In genomic region chr10:88045116-88045515, GRCh38 we compare ENCODE assay signal across 21 cellular contexts.
DNase-seq lines count a peak whose midpoint lies in the region; ATAC-seq and TF ChIP-seq lines count a peak whose summit lies in the region.
"Had no signal": no experiment of that assay in that cellular context is flagged by ENCODE, and none has a peak within 500 bp of the region (broad histone marks: within the 10 kb centered on the region; RNA-seq: fewer than 3 reads in every experiment).

No MANE protein-coding gene starts in this region.

- intact Hi-C loops in tibial artery (cut with DNase I; ENCODE audit: low total_unique reads): no loop called here

- no peak overlapping the region for H3K4me3 ChIP-seq in choroid plexus epithelial cell (ENCODE audit: low read depth, low read length)
- H3K4me3 ChIP-seq in neutrophil (ENCODE audit: low read depth in 1 of 2, low read length in 1 of 2): no peak overlapping the region
- H3K4me3 ChIP-seq in tibial artery: no peak overlapping the region
- H3K4me3 ChIP-seq: adrenal gland, cardiac muscle cell had no signal

- H3K36me3 ChIP-seq in KOPT-K1 (ENCODE audit: insufficient read depth, low read length): no peaks in the 10 kb centered on the region
- no peaks in the 10 kb centered on the region for H3K36me3 ChIP-seq in neutrophil
- no peaks in the 10 kb centered on the region for H3K36me3 ChIP-seq in tibial artery
- H3K36me3 ChIP-seq: adrenal gland, cardiac muscle cell had no signal

- no peak overlapping the region for H3K27ac Mint-ChIP-seq in stimulated activated memory B cell treated with anti-CD40 and anti-IgM and Interleukin-4, amounts not matched to agents 10 μg/mL and 1 μg/mL and 100 μg/mL, for 72 hours
- H3K27ac Mint-ChIP-seq: activated CD8-positive, alpha-beta T cell treated with anti-CD3 and anti-CD28 coated beads for 36 hours; CD8-positive, alpha-beta T cell; memory B cell had no signal

- H3K9me3 ChIP-seq in KOPT-K1 (ENCODE audit: insufficient read depth, low read length, poor library complexity, severe bottlenecking) (no peaks in the 10 kb centered on the region), neutrophil (no peaks in the 10 kb centered on the region), tibial artery (no peaks in the 10 kb centered on the region)
- H3K9me3 ChIP-seq: adrenal gland had no signal

- H3K27ac ChIP-seq in KOPT-K1 (ENCODE audit: low read depth, low read length, poor library complexity, severe bottlenecking) (peak overlapping the region; percentile 97), neutrophil (peak overlapping the region; percentile 61), tibial artery (peak overlapping the region; percentile 31 to 81)
- H3K27ac ChIP-seq: cardiac muscle cell had no signal

- H3K4me3 Mint-ChIP-seq in stimulated activated memory B cell treated with anti-CD40 and anti-IgM and Interleukin-4, amounts not matched to agents 10 μg/mL and 1 μg/mL and 100 μg/mL, for 72 hours: no peak overlapping the region
- H3K4me3 Mint-ChIP-seq: activated CD8-positive, alpha-beta T cell treated with anti-CD3 and anti-CD28 coated beads for 36 hours; CD8-positive, alpha-beta T cell; H9; memory B cell had no signal

- peaks cover 33 to 51% of the 10 kb centered on the region in 2 experiments for H3K4me1 ChIP-seq in neutrophil (ENCODE audit: control insufficient read depth in 1 of 2, insufficient read depth in 1 of 2, low read depth in 1 of 2, low read length in 1 of 2)
- peaks cover 0 to 81% (median 24%) of the 10 kb centered on the region in 4 donors for H3K4me1 ChIP-seq in tibial artery

- ATAC-seq in HG03354 (IDR thresholded peaks at IDR 0.05; ENCODE audit: poor library complexity, severe bottlenecking, unreplicated experiment): no peak
- no peak for ATAC-seq in stimulated activated memory B cell treated with anti-CD40 and anti-IgM and Interleukin-4, amounts not matched to agents 10 μg/mL and 1 μg/mL and 100 μg/mL, for 72 hours
- ATAC-seq: activated CD8-positive, alpha-beta T cell treated with anti-CD3 and anti-CD28 coated beads for 36 hours; CD8-positive, alpha-beta T cell; esophagus mucosa had no signal

- no peaks in the 10 kb centered on the region for H3K9me3 Mint-ChIP-seq in stimulated activated memory B cell treated with anti-CD40 and anti-IgM and Interleukin-4, amounts not matched to agents 10 μg/mL and 1 μg/mL and 100 μg/mL, for 72 hours
- H3K9me3 Mint-ChIP-seq: CD8-positive, alpha-beta T cell; memory B cell had no signal

- no peaks in the 10 kb centered on the region for H3K27me3 Mint-ChIP-seq in stimulated activated memory B cell treated with anti-CD40 and anti-IgM and Interleukin-4, amounts not matched to agents 10 μg/mL and 1 μg/mL and 100 μg/mL, for 72 hours
- H3K27me3 Mint-ChIP-seq: memory B cell had no signal

- TF ChIP-seq CTCF in choroid plexus epithelial cell (conservative IDR thresholded peaks at IDR 0.05; ENCODE audit: low read depth, low read length) (no peak), neutrophil (IDR thresholded peaks at IDR 0.05) (no peak), tibial artery (IDR thresholded peaks at IDR 0.05) (no peak)

- H3K27me3 ChIP-seq in neutrophil (no peaks in the 10 kb centered on the region), tibial artery (no peaks in the 10 kb centered on the region)
- H3K27me3 ChIP-seq: adrenal gland, cardiac muscle cell had no signal

- H3K36me3 Mint-ChIP-seq in stimulated activated memory B cell treated with anti-CD40 and anti-IgM and Interleukin-4, amounts not matched to agents 10 μg/mL and 1 μg/mL and 100 μg/mL, for 72 hours: no peaks in the 10 kb centered on the region
- H3K36me3 Mint-ChIP-seq: CD8-positive, alpha-beta T cell; memory B cell had no signal

- H3K4me1 Mint-ChIP-seq in stimulated activated memory B cell treated with anti-CD40 and anti-IgM and Interleukin-4, amounts not matched to agents 10 μg/mL and 1 μg/mL and 100 μg/mL, for 72 hours: peaks cover 6% of the 10 kb centered on the region

- DNase-seq in choroid plexus epithelial cell (ENCODE audit: low read depth) (peak; percentile 30), tibial artery (no peak), SKM-1 (lab: John Stamatoyannopoulos, UW; ENCODE audit: unreplicated experiment) (no peak)
- DNase-seq: activated CD8-positive, alpha-beta T cell treated with anti-CD3 and anti-CD28 coated beads for 36 hours; activated gamma-delta T cell treated with Interleukin-2 at 50 U/mL for 16 hours; adrenal gland; CD8-positive, alpha-beta T cell; effector CD8-positive, alpha-beta T cell; H9; KG1; NCI-H1694 treated with DMSO at 0.1 percent for 48 hours; NCI-H2227 treated with DMSO at 0.1 percent for 48 hours; NCI-H774; stimulated activated CD4-positive, alpha-beta T cell treated with anti-CD3 and anti-CD28 coated beads, Interleukin-15, amount 100 ng/mL, for 24 hours had no signal
